In genomic region chr15:79540551-79540950, GRCh38 we compare ENCODE assay signal across 15 cellular contexts.
DNase-seq lines count a peak whose midpoint lies in the region; ATAC-seq and TF ChIP-seq lines count a peak whose summit lies in the region.
"Had no signal": no experiment of that assay in that cellular context is flagged by ENCODE, and none has a peak within 500 bp of the region (broad histone marks: within the 10 kb centered on the region; RNA-seq: fewer than 3 reads in every experiment).

No MANE protein-coding gene starts in this region.

- H3K9me3 ChIP-seq in iPS DF 6.9 (ENCODE audit: control insufficient read depth, insufficient read depth, low read length) = no peaks in the 10 kb centered on the region
- H3K9me3 ChIP-seq: heart right ventricle, tibial nerve had no signal

- CTCF ChIA-PET in activated CD4-positive, alpha-beta memory T cell treated with anti-CD3 and anti-CD28 coated beads for 36 hours (lab: Charles Lee) = interaction anchor here (1.0 kb wide), 1 partner anchor 159 kb away, joined by 3 read pairs; no protein-coding TSS in a partner anchor

- H3K4me3 Mint-ChIP-seq in CD14-positive monocyte = no peak overlapping the region
- no peak overlapping the region for H3K4me3 Mint-ChIP-seq in HFFc6
- no peak overlapping the region for H3K4me3 Mint-ChIP-seq in stimulated activated memory B cell treated with anti-CD40 and anti-IgM and Interleukin-4, amounts not matched to agents 10 μg/mL and 1 μg/mL and 100 μg/mL, for 72 hours
- no peak overlapping the region for H3K4me3 Mint-ChIP-seq in activated CD4-positive, alpha-beta memory T cell treated with anti-CD3 and anti-CD28 coated beads for 36 hours
- H3K4me3 Mint-ChIP-seq: activated CD4-positive, alpha-beta T cell treated with anti-CD3 and anti-CD28 coated beads for 36 hours had no signal

- intact Hi-C loops in CD14-positive monocyte (cut with micrococcal nuclease) = no loop called here
- intact Hi-C loops in activated CD4-positive, alpha-beta memory T cell treated with anti-CD3 and anti-CD28 coated beads for 36 hours (cut with micrococcal nuclease) = no loop called here

- no peaks in the 10 kb centered on the region for H3K4me1 ChIP-seq in iPS DF 6.9 (ENCODE audit: control insufficient read depth, insufficient read depth, low read length)
- H3K4me1 ChIP-seq: heart right ventricle, tibial nerve had no signal

- peaks cover 0 to 7% (median 5%) of the 10 kb centered on the region in 3 donors for H3K27me3 Mint-ChIP-seq in CD14-positive monocyte (ENCODE audit: low read depth in 3 of 3)
- H3K27me3 Mint-ChIP-seq in HFFc6 (ENCODE audit: insufficient read depth) = peaks cover 13% of the 10 kb centered on the region
- H3K27me3 Mint-ChIP-seq in stimulated activated memory B cell treated with anti-CD40 and anti-IgM and Interleukin-4, amounts not matched to agents 10 μg/mL and 1 μg/mL and 100 μg/mL, for 72 hours = no peaks in the 10 kb centered on the region
- H3K27me3 Mint-ChIP-seq in activated CD4-positive, alpha-beta memory T cell treated with anti-CD3 and anti-CD28 coated beads for 36 hours = no peaks in the 10 kb centered on the region

- no peaks in the 10 kb centered on the region for H3K36me3 Mint-ChIP-seq in CD14-positive monocyte
- H3K36me3 Mint-ChIP-seq in HFFc6 (ENCODE audit: low read depth) = no peaks in the 10 kb centered on the region
- H3K36me3 Mint-ChIP-seq in stimulated activated memory B cell treated with anti-CD40 and anti-IgM and Interleukin-4, amounts not matched to agents 10 μg/mL and 1 μg/mL and 100 μg/mL, for 72 hours = no peaks in the 10 kb centered on the region
- no peaks in the 10 kb centered on the region for H3K36me3 Mint-ChIP-seq in activated CD4-positive, alpha-beta memory T cell treated with anti-CD3 and anti-CD28 coated beads for 36 hours

- no peaks in the 10 kb centered on the region for H3K36me3 ChIP-seq in iPS DF 6.9 (ENCODE audit: control insufficient read depth, insufficient read depth, low read length)
- H3K36me3 ChIP-seq: heart right ventricle, tibial nerve had no signal

- H3K9me3 Mint-ChIP-seq in CD14-positive monocyte = no peaks in the 10 kb centered on the region
- H3K9me3 Mint-ChIP-seq in HFFc6 = no peaks in the 10 kb centered on the region
- H3K9me3 Mint-ChIP-seq in stimulated activated memory B cell treated with anti-CD40 and anti-IgM and Interleukin-4, amounts not matched to agents 10 μg/mL and 1 μg/mL and 100 μg/mL, for 72 hours = no peaks in the 10 kb centered on the region
- no peaks in the 10 kb centered on the region for H3K9me3 Mint-ChIP-seq in activated CD4-positive, alpha-beta memory T cell treated with anti-CD3 and anti-CD28 coated beads for 36 hours

- POLR2A ChIA-PET in activated CD4-positive, alpha-beta memory T cell treated with anti-CD3 and anti-CD28 coated beads for 36 hours (lab: Charles Lee) = no interaction called here

- no peak overlapping the region for H3K4me3 ChIP-seq in iPS DF 6.9 (ENCODE audit: low read length)
- H3K4me3 ChIP-seq: heart right ventricle, tibial nerve had no signal

- no peaks in the 10 kb centered on the region for H3K27me3 ChIP-seq in iPS DF 6.9 (ENCODE audit: control insufficient read depth, insufficient read depth, low read length)
- H3K27me3 ChIP-seq: tibial nerve had no signal

- H3K4me1 Mint-ChIP-seq in CD14-positive monocyte (no peaks in the 10 kb centered on the region), HFFc6 (ENCODE audit: low read depth) (peaks cover 4% of the 10 kb centered on the region; the same call in 1 of the 2 replicates)
- no peaks in the 10 kb centered on the region for H3K4me1 Mint-ChIP-seq in stimulated activated memory B cell treated with anti-CD40 and anti-IgM and Interleukin-4, amounts not matched to agents 10 μg/mL and 1 μg/mL and 100 μg/mL, for 72 hours
- no peaks in the 10 kb centered on the region for H3K4me1 Mint-ChIP-seq in activated CD4-positive, alpha-beta memory T cell treated with anti-CD3 and anti-CD28 coated beads for 36 hours (ENCODE audit: low read depth)
- H3K4me1 Mint-ChIP-seq: activated CD4-positive, alpha-beta T cell treated with anti-CD3 and anti-CD28 coated beads for 36 hours had no signal

- no CpG with 5 or more reads among the region's 2 CpGs for WGBS in iPS DF 6.9 (ENCODE audit: insufficient coverage, insufficient read length)

- ATAC-seq in GM21367 (IDR thresholded peaks at IDR 0.05; ENCODE audit: unreplicated experiment) = no peak
- no peak for ATAC-seq in stimulated activated memory B cell treated with anti-CD40 and anti-IgM and Interleukin-4, amounts not matched to agents 10 μg/mL and 1 μg/mL and 100 μg/mL, for 72 hours
- ATAC-seq: activated CD4-positive, alpha-beta T cell treated with anti-CD3 and anti-CD28 coated beads for 36 hours; esophagus mucosa; heart right ventricle; left lobe of liver had no signal

- DNase-seq in CD14-positive monocyte (ENCODE audit: low spot score) (no peak), HFFc6 (no peak), RKO (ENCODE audit: low spot score) (peak; percentile 20), iPS DF 6.9 (ENCODE audit: low read depth, low spot score) (peak; percentile 2)
- no peak for DNase-seq in activated T-cell treated with anti-CD3 and anti-CD28 coated beads, Interleukin-2, amount 50 U/mL, for 1 hour
- no peak for DNase-seq in activated CD4-positive, alpha-beta memory T cell treated with anti-CD3 and anti-CD28 coated beads for 36 hours
- DNase-seq: activated CD4-positive, alpha-beta T cell treated with anti-CD3 and anti-CD28 coated beads for 36 hours; activated T-cell treated with anti-CD3 and anti-CD28 coated beads, Interleukin-2, amount 50 U/mL, for 48 hours; heart right ventricle; NCI-H774 had no signal

- TF ChIP-seq CTCF in CD14-positive monocyte (IDR thresholded peaks at IDR 0.05) (peak; percentile 41), HFFc6 (IDR thresholded peaks at IDR 0.05) (peak; percentile 37)

- no peak overlapping the region for H3K27ac ChIP-seq in iPS DF 6.9 (ENCODE audit: low read length)
- H3K27ac ChIP-seq: heart right ventricle, tibial nerve had no signal

- H3K27ac Mint-ChIP-seq in CD14-positive monocyte = no peak overlapping the region
- H3K27ac Mint-ChIP-seq in HFFc6 = no peak overlapping the region
- no peak overlapping the region for H3K27ac Mint-ChIP-seq in stimulated activated memory B cell treated with anti-CD40 and anti-IgM and Interleukin-4, amounts not matched to agents 10 μg/mL and 1 μg/mL and 100 μg/mL, for 72 hours
- H3K27ac Mint-ChIP-seq in activated CD4-positive, alpha-beta memory T cell treated with anti-CD3 and anti-CD28 coated beads for 36 hours = no peak overlapping the region
- H3K27ac Mint-ChIP-seq: activated CD4-positive, alpha-beta T cell treated with anti-CD3 and anti-CD28 coated beads for 36 hours had no signal

Comparison
In these comparisons a context has a peak if more than half of its experiments do, and no peak if none do; other contexts are left out.
1. DNase-seq: peak in RKO (single experiment) and iPS DF 6.9 (single experiment); none in CD14-positive monocyte (single experiment), HFFc6 (single experiment), activated T-cell treated with anti-CD3 and anti-CD28 coated beads, Interleukin-2, amount 50 U/mL, for 1 hour (single experiment) and activated CD4-positive, alpha-beta memory T cell treated with anti-CD3 and anti-CD28 coated beads for 36 hours (single experiment).